In genomic region chrX:137051978-137052640, GRCh38 we compare ENCODE assay signal across 8 cellular contexts. TPM values are rescaled to one million over a fixed set of nuclear protein-coding genes. Genes with fewer than 3 reads are reported as not detected.
A peak's percentile ranks its signal among the peaks of the same experiment; 100 is the strongest.
DNase-seq lines count a peak whose midpoint lies in the region; ATAC-seq and TF ChIP-seq lines count a peak whose summit lies in the region.

No MANE protein-coding gene starts in this region.

- ATAC-seq in GM18870 (IDR thresholded peaks at IDR 0.05; ENCODE audit: unreplicated experiment) (peak; percentile 92), HG03103 (IDR thresholded peaks at IDR 0.05; ENCODE audit: low read depth, unreplicated experiment) (peak; percentile 92)

- H3K27ac Mint-ChIP-seq in activated CD4-positive, alpha-beta memory T cell treated with anti-CD3 and anti-CD28 coated beads, Interleukin-2, amount 10 ng/mL, durations not matched to agents 7 days and 5 days: no peak overlapping the region

- POLR2A ChIA-PET in activated CD4-positive, alpha-beta memory T cell treated with anti-CD3 and anti-CD28 coated beads, Interleukin-2, amount 10 ng/mL, durations not matched to agents 7 days and 5 days (lab: Charles Lee): no interaction called here

- CTCF ChIA-PET in activated CD4-positive, alpha-beta memory T cell treated with anti-CD3 and anti-CD28 coated beads, Interleukin-2, amount 10 ng/mL, durations not matched to agents 7 days and 5 days (lab: Charles Lee): interaction anchor here (0.6 to 1.9 kb wide), 16 partner anchors 9 to 110 kb away, joined by 3 to 9 read pairs (median 4); no protein-coding TSS in a partner anchor

- H3K27me3 ChIP-seq in mononuclear cell (ENCODE audit: insufficient read depth, low read length): peaks cover 24% of the 10 kb centered on the region

- H3K4me1 Mint-ChIP-seq in activated CD4-positive, alpha-beta memory T cell treated with anti-CD3 and anti-CD28 coated beads, Interleukin-2, amount 10 ng/mL, durations not matched to agents 7 days and 5 days: peaks cover 14% of the 10 kb centered on the region

- H3K4me1 ChIP-seq in mononuclear cell (ENCODE audit: insufficient read depth, low read length): peaks cover 4% of the 10 kb centered on the region

- no peak for DNase-seq in AG09309 (ENCODE audit: low read depth)
- DNase-seq in NCI-H524 (lab: John Stamatoyannopoulos, UW): peak; percentile 73 to 83
- DNase-seq in activated CD4-positive, alpha-beta memory T cell treated with anti-CD3 and anti-CD28 coated beads, Interleukin-2, amount 10 ng/mL, durations not matched to agents 7 days and 5 days: peak; percentile 79
- peak; percentile 74 for DNase-seq in effector CD8-positive, alpha-beta T cell (lab: John Stamatoyannopoulos, UW)
- peak; percentile 64 to 70 for DNase-seq in stimulated activated CD8-positive, alpha-beta memory T cell treated with anti-CD3 and anti-CD28 coated beads, Interleukin-15, amount 100 ng/mL, for 48 hours (ENCODE audit: low read depth in 2 of 2)

- no peaks in the 10 kb centered on the region for H3K9me3 ChIP-seq in mononuclear cell (ENCODE audit: low read depth, low read length)

- no peaks in the 10 kb centered on the region for H3K9me3 Mint-ChIP-seq in activated CD4-positive, alpha-beta memory T cell treated with anti-CD3 and anti-CD28 coated beads, Interleukin-2, amount 10 ng/mL, durations not matched to agents 7 days and 5 days

- peak overlapping the region; percentile 83 for H3K4me3 Mint-ChIP-seq in activated CD4-positive, alpha-beta memory T cell treated with anti-CD3 and anti-CD28 coated beads, Interleukin-2, amount 10 ng/mL, durations not matched to agents 7 days and 5 days

- TF ChIP-seq CTCF in AG09309 (IDR thresholded peaks at IDR 0.05; ENCODE audit: control insufficient read depth, insufficient read depth, low read depth, low read length, missing control alignments): peak; percentile 83

- peak overlapping the region; percentile 44 for H3K4me3 ChIP-seq in AG09309 (ENCODE audit: control insufficient read depth, low read depth, low read length)
- H3K4me3 ChIP-seq in mononuclear cell (ENCODE audit: low read length): peak overlapping the region; percentile 22

- no peaks in the 10 kb centered on the region for H3K36me3 Mint-ChIP-seq in activated CD4-positive, alpha-beta memory T cell treated with anti-CD3 and anti-CD28 coated beads, Interleukin-2, amount 10 ng/mL, durations not matched to agents 7 days and 5 days (ENCODE audit: low read depth)

- H3K27me3 Mint-ChIP-seq in activated CD4-positive, alpha-beta memory T cell treated with anti-CD3 and anti-CD28 coated beads, Interleukin-2, amount 10 ng/mL, durations not matched to agents 7 days and 5 days: peaks cover 38% of the 10 kb centered on the region

RNA-seq across cellular contexts. Expression of gene GPR101, which starts 18.3 kb away (rescaled TPM):
- not detected for total RNA-seq in activated CD4-positive, alpha-beta memory T cell treated with anti-CD3 and anti-CD28 coated beads, Interleukin-2, amount 10 ng/mL, durations not matched to agents 7 days and 5 days
- 0.10 TPM for total RNA-seq in mononuclear cell
